ENCODE assay signal across 21 cellular contexts in genomic region chr4:26594778-26595177, GRCh38. TPM values are rescaled to one million over a fixed set of nuclear protein-coding genes. Genes with fewer than 3 reads are reported as not detected.
DNase-seq lines count a peak whose midpoint lies in the region; ATAC-seq, FAIRE-seq and TF ChIP-seq lines count a peak whose summit lies in the region.
"Had no signal": no experiment of that assay in that cellular context is flagged by ENCODE, and none has a peak within 500 bp of the region (broad histone marks: within the 10 kb centered on the region; RNA-seq: fewer than 3 reads in every experiment).

No MANE protein-coding gene starts in this region.

- H3K27me3 ChIP-seq in DND-41 (ENCODE audit: insufficient read depth, low read length, poor library complexity) (no peaks in the 10 kb centered on the region), K562 (ENCODE audit: control insufficient read depth in 2 of 2, insufficient read depth in 2 of 2, low read length in 2 of 2) (no peaks in the 10 kb centered on the region), A673 (replicated peaks; ENCODE audit: insufficient read depth, low read depth, low read length, poor library complexity) (no peaks in the 10 kb centered on the region)
- H3K27me3 ChIP-seq: BLaER1 had no signal

- no peak overlapping the region for H3K9ac ChIP-seq in DND-41 (ENCODE audit: low read depth, low read length)
- no peak overlapping the region for H3K9ac ChIP-seq in K562 (ENCODE audit: insufficient read depth in 1 of 2, low read depth in 2 of 2, low read length in 2 of 2)
- H3K9ac ChIP-seq: BLaER1, GM23248 had no signal

- BruUV-seq in K562 (replicated peaks; lab: Mats Ljungman, UMichigan) (no TSS peak), A673 (replicated peaks; lab: Mats Ljungman, UMichigan) (no TSS peak)

- H2AFZ ChIP-seq in DND-41 (ENCODE audit: low read depth, low read length) (no peak overlapping the region), K562 (ENCODE audit: low read depth, low read length) (peak overlapping the region; percentile 77)
- H2AFZ ChIP-seq: GM23248 had no signal

- no peak overlapping the region for H3K27ac Mint-ChIP-seq in activated T-helper 17 cell treated with anti-CD3 and anti-CD28 coated beads, Interleukin-2, amount 50 U/mL, for 72 hours
- H3K27ac Mint-ChIP-seq: B cell; CD4-positive, CD25-positive, alpha-beta regulatory T cell had no signal

- no peaks in the 10 kb centered on the region for H3K27me3 Mint-ChIP-seq in activated T-helper 17 cell treated with anti-CD3 and anti-CD28 coated beads, Interleukin-2, amount 50 U/mL, for 72 hours
- H3K27me3 Mint-ChIP-seq: B cell; CD4-positive, CD25-positive, alpha-beta regulatory T cell; CD8-positive, alpha-beta memory T cell had no signal

- no peak overlapping the region for H3K4me3 ChIP-seq in DND-41 (ENCODE audit: low read depth in 1 of 2, low read length in 2 of 2)
- H3K4me3 ChIP-seq in Jurkat, Clone E6-1 (ENCODE audit: low read length): no peak overlapping the region
- no peak overlapping the region for H3K4me3 ChIP-seq in K562
- no peak overlapping the region for H3K4me3 ChIP-seq in A673 (ENCODE audit: low read depth, low read length, poor library complexity, severe bottlenecking)
- H3K4me3 ChIP-seq: BLaER1, GM12878, GM23248 had no signal

- 48% methylated on average over 6 of the region's 6 CpGs for WGBS in K562 (ENCODE audit: insufficient coverage, low coverage, missing lambda C conversion rate)

- no peak for TF ChIP-seq RAD21 in K562 (CRISPR knock-in tag; conservative IDR thresholded peaks at IDR 0.05 in 1 of 2, IDR thresholded peaks at IDR 0.05 in 1 of 2)

- no peak overlapping the region for H3K4me3 Mint-ChIP-seq in activated T-helper 17 cell treated with anti-CD3 and anti-CD28 coated beads, Interleukin-2, amount 50 U/mL, for 72 hours
- H3K4me3 Mint-ChIP-seq: B cell; CD4-positive, CD25-positive, alpha-beta regulatory T cell; CD8-positive, alpha-beta memory T cell had no signal

- peak; percentile 63 for FAIRE-seq in K562 (lab: Jason Lieb, UNC)
- FAIRE-seq: GM12878, GM19239, H1 had no signal

- H3K36me3 Mint-ChIP-seq in activated T-helper 17 cell treated with anti-CD3 and anti-CD28 coated beads, Interleukin-2, amount 50 U/mL, for 72 hours (ENCODE audit: low read depth): no peaks in the 10 kb centered on the region

- H3K4me1 Mint-ChIP-seq in activated T-helper 17 cell treated with anti-CD3 and anti-CD28 coated beads, Interleukin-2, amount 50 U/mL, for 72 hours: peaks cover 6% of the 10 kb centered on the region
- H3K4me1 Mint-ChIP-seq: B cell had no signal

- H3K4me1 ChIP-seq in DND-41 (ENCODE audit: insufficient read depth, low read length): peaks cover under 1% of the 10 kb centered on the region; the same call in 1 of the 2 replicates
- no peaks in the 10 kb centered on the region for H3K4me1 ChIP-seq in K562 (replicated peaks in 1 of 2; ENCODE audit: control insufficient read depth in 2 of 2, insufficient read depth in 2 of 2, low read length in 2 of 2)
- no peaks in the 10 kb centered on the region for H3K4me1 ChIP-seq in A673 (ENCODE audit: insufficient read depth, low read length, poor library complexity, severe bottlenecking)
- H3K4me1 ChIP-seq: BLaER1 had no signal

- TF ChIP-seq POLR2A in K562 (conservative IDR thresholded peaks at IDR 0.05): no peak

- POLR2A ChIA-PET in K562 (lab: Yijun Ruan, JAX) (interaction anchor here (0.6 to 3.1 kb wide), 3 partner anchors 11 to 35 kb away, joined by 3 to 9 read pairs (median 4); partner anchors contain the start of gene TBC1D19), A673 (lab: Charles Lee; ENCODE audit: low non-redundant PET) (no interaction called here)

- H3K9me3 Mint-ChIP-seq in activated T-helper 17 cell treated with anti-CD3 and anti-CD28 coated beads, Interleukin-2, amount 50 U/mL, for 72 hours: no peaks in the 10 kb centered on the region

- intact Hi-C loops in K562 (cut with micrococcal nuclease): no loop called here
- intact Hi-C loops in A673 (cut with micrococcal nuclease; ENCODE audit: unreplicated experiment): no loop called here

- H3K27ac ChIP-seq in DND-41 (ENCODE audit: low read length) (no peak overlapping the region), K562 (ENCODE audit: extremely low read depth, low read depth, low read length) (no peak overlapping the region), substantia nigra (ENCODE audit: low read depth, low read length, poor library complexity, severe bottlenecking) (no peak overlapping the region), A673 (ENCODE audit: low read depth, low read length, poor library complexity, severe bottlenecking) (no peak overlapping the region)
- H3K27ac ChIP-seq: BLaER1, C4-2B, GM23248 had no signal

- H3K4me2 ChIP-seq in DND-41 (ENCODE audit: insufficient read depth, low read length): no peak overlapping the region
- H3K4me2 ChIP-seq in K562 (ENCODE audit: insufficient read depth, low read length): peak overlapping the region; percentile 15; the same call in 1 of the 2 replicates
- H3K4me2 ChIP-seq: BLaER1 had no signal

- no peak for TF ChIP-seq EP300 in K562 (IDR thresholded peaks at IDR 0.05; ENCODE audit: low read length)

- DNase-seq in DND-41: no peak
- DNase-seq in Jurkat, Clone E6-1 (ENCODE audit: low read depth, low spot score): peak; percentile 73
- no peak for DNase-seq in K562 (ENCODE audit: extremely low read depth in 1 of 4, low spot score in 3 of 4)
- no peak for DNase-seq in D341Med (ENCODE audit: low spot score)
- DNase-seq in NCI-H2107 (lab: John Stamatoyannopoulos, UW): no peak
- no peak for DNase-seq in substantia nigra (lab: John Stamatoyannopoulos, UW)
- no peak for DNase-seq in A673 (ENCODE audit: low spot score)
- DNase-seq: CD4-positive, CD25-positive, alpha-beta regulatory T cell; CD8-positive, alpha-beta memory T cell; DMS53; DMS79 treated with DMSO at 0.1 percent for 48 hours; GM23248; H7; HCEC 1CT had no signal

- H3K36me3 ChIP-seq in DND-41 (ENCODE audit: insufficient read depth, low read length) (no peaks in the 10 kb centered on the region), K562 (ENCODE audit: control insufficient read depth, insufficient read depth, low read length) (no peaks in the 10 kb centered on the region), A673 (ENCODE audit: insufficient read depth, low read length, poor library complexity, severe bottlenecking) (no peaks in the 10 kb centered on the region)
- H3K36me3 ChIP-seq: BLaER1 had no signal

- H3K9me1 ChIP-seq in K562 (ENCODE audit: control insufficient read depth, insufficient read depth, low read length): no peaks in the 10 kb centered on the region

- H3K9me3 ChIP-seq in DND-41 (ENCODE audit: insufficient read depth, low read length, severe bottlenecking): no peaks in the 10 kb centered on the region
- H3K9me3 ChIP-seq in K562 (replicated peaks; ENCODE audit: control insufficient read depth, insufficient read depth, low read depth, low read length): no peaks in the 10 kb centered on the region
- no peaks in the 10 kb centered on the region for H3K9me3 ChIP-seq in A673 (ENCODE audit: low read depth, low read length, poor library complexity, severe bottlenecking)
- H3K9me3 ChIP-seq: BLaER1 had no signal

- TF ChIP-seq CTCF in DND-41 (IDR thresholded peaks at IDR 0.05; ENCODE audit: borderline replicate concordance, extremely low read depth, low read length, poor library complexity, severe bottlenecking): no peak
- TF ChIP-seq CTCF in K562 (IDR thresholded peaks at IDR 0.05 in 2 of 3, conservative IDR thresholded peaks at IDR 0.05 in 1 of 3; ENCODE audit: insufficient read depth in 2 of 3, low read depth in 1 of 3, low read length in 3 of 3): no peak
- TF ChIP-seq CTCF in A673 (conservative IDR thresholded peaks at IDR 0.05; ENCODE audit: low read depth, low read length): no peak

- ATAC-seq in DND-41 (ENCODE audit: insufficient read depth, low read depth) (0 out of 3 replicates have a peak, but pooled peaks have one; percentile 35), K562 (peak; percentile 57)
- ATAC-seq in activated T-helper 17 cell treated with anti-CD3 and anti-CD28 coated beads, Interleukin-2, amount 50 U/mL, for 72 hours (replicated peaks): peak; percentile 26
- ATAC-seq: GM12878 had no signal

- CTCF ChIA-PET in K562 (lab: Yijun Ruan, JAX; ENCODE audit: low intra/inter-chr PET ratio) (no interaction called here), A673 (lab: Charles Lee) (no interaction called here)

- H4K20me1 ChIP-seq in DND-41 (ENCODE audit: insufficient read depth, low read length) (no peaks in the 10 kb centered on the region), K562 (replicated peaks; ENCODE audit: control insufficient read depth, insufficient read depth, low read length) (no peaks in the 10 kb centered on the region)
- H4K20me1 ChIP-seq: BLaER1 had no signal

- in situ Hi-C loops in K562 (cut with MboI): no loop called here

- H3K79me2 ChIP-seq in DND-41 (ENCODE audit: insufficient read depth, low read length): peaks cover 24% of the 10 kb centered on the region
- H3K79me2 ChIP-seq in K562 (ENCODE audit: control insufficient read depth, insufficient read depth, low read length): peaks cover 3% of the 10 kb centered on the region; the same call in 1 of the 3 replicates

TF ChIP-seq in K562, 482 proteins besides CTCF, POLR2A, EP300 and RAD21 (continues in another document):
- TF ChIP-seq CHD4 (IDR thresholded peaks at IDR 0.05; ENCODE audit: insufficient read depth, insufficient replicate concordance, low read depth, low read length, poor library complexity, severe bottlenecking): peak; percentile 57

RNA-seq across cellular contexts. Expression of gene TBC1D19, which starts 10.9 kb away (rescaled TPM):
- polyA plus RNA-seq in Jurkat, Clone E6-1 (2012; ENCODE audit: insufficient read depth, insufficient read length): 7.5 TPM
- total RNA-seq in activated T-helper 17 cell treated with anti-CD3 and anti-CD28 coated beads, Interleukin-2, amount 50 U/mL, for 72 hours: 1 to 10 TPM; 3.4 to 4.0 TPM
- total RNA-seq in K562 (2011; cell fraction: chromatin; rRNA removed; ENCODE audit: low replicate concordance): 8.4 and 24.8 TPM in 2 replicates
- 4.7 and 5.9 TPM in 2 replicates for total RNA-seq in K562 (2011; cell fraction: nucleolus; rRNA removed)
- 6.4 and 7.8 TPM in 2 replicates for total RNA-seq in K562 (2011; cell fraction: nucleoplasm; rRNA removed)
- total RNA-seq in K562 (2014; rRNA removed) (2.9 and 3.6 TPM in 2 replicates), K562 (2014; rRNA removed; fragmentation: Illumina TruSeq; extraction: Trizol) (4.9 and 6.2 TPM in 2 replicates), K562 (2015; rRNA removed; fragmentation: Illumina TruSeq; extraction: Trizol) (4.9 and 5.6 TPM in 2 replicates), K562 (2021) (3.2 and 3.5 TPM in 2 replicates), A673 (2021) (9.9 and 10.9 TPM in 2 replicates)
- polyA plus RNA-seq in K562 (2011; rRNA removed) (3.7 and 4.7 TPM in 2 replicates), K562 (2014; fragmentation: Illumina TruSeq; extraction: Trizol) (3.1 and 3.7 TPM in 2 replicates), K562 (2014; fragmentation: Nextera tagmentation; extraction: Ambion mirVana) (1 to 10 TPM in 1 of 2 experiments, under 1 TPM in 1; 0.73 to 1.1 TPM), K562 (2014; rRNA removed) (2.8 and 4.7 TPM in 2 replicates)
- polyA plus RNA-seq in K562 (2011; cell fraction: cytosol; rRNA removed): 1.1 and 2.6 TPM in 2 replicates
- polyA plus RNA-seq in K562 (2011; cell fraction: nucleus; rRNA removed): 2.6 and 4.7 TPM in 2 replicates
- polyA plus RNA-seq in K562 (2012): 1.8 and 3.9 TPM in 2 replicates
- 6.9 and 8.8 TPM in 2 replicates for polyA minus RNA-seq in K562 (2011; rRNA and poly(A)+ RNA removed)
- polyA minus RNA-seq in K562 (2011; cell fraction: cytosol; rRNA and poly(A)+ RNA removed): 2.2 and 3.5 TPM in 2 replicates
- 8.5 and 17.3 TPM in 2 replicates for polyA minus RNA-seq in K562 (2011; cell fraction: nucleus; rRNA and poly(A)+ RNA removed)
